ENCODE assay signal across 9 cellular contexts in genomic region chr1:1892079-1892762, GRCh38. TPM values are rescaled to one million over a fixed set of nuclear protein-coding genes. Genes with fewer than 3 reads are reported as not detected.
A peak's percentile ranks its signal among the peaks of the same experiment; 100 is the strongest.
DNase-seq lines count a peak whose midpoint lies in the region; ATAC-seq, FAIRE-seq and TF ChIP-seq lines count a peak whose summit lies in the region.
"Had no signal": no experiment of that assay in that cellular context is flagged by ENCODE, and none has a peak within 500 bp of the region (broad histone marks: within the 10 kb centered on the region; RNA-seq: fewer than 3 reads in every experiment).

No MANE protein-coding gene starts in this region.

- no peaks in the 10 kb centered on the region for H3K27me3 ChIP-seq in testis

- H3K9ac ChIP-seq in kidney (ENCODE audit: low read length in 2 of 2): peak overlapping the region; percentile 51 to 58

- intact Hi-C loops in activated CD4-positive, alpha-beta T cell treated with anti-CD3 and anti-CD28 coated beads for 36 hours (cut with DNase I, micrococcal nuclease): loop anchor here in 1 of 2 experiments (5.0 kb wide), 1 partner anchor 850 kb away; no protein-coding TSS in a partner anchor
- intact Hi-C loops in kidney (cut with DNase I): no loop called here
- intact Hi-C loops in testis (cut with DNase I; ENCODE audit: low total_unique reads): no loop called here

- peak overlapping the region; percentile 62 to 74 for H3K4me3 ChIP-seq in kidney (ENCODE audit: low read length in 2 of 2)
- H3K4me3 ChIP-seq in testis: peak overlapping the region; percentile 86

- H3K4me1 ChIP-seq in kidney (ENCODE audit: control insufficient read depth in 1 of 2, insufficient read depth in 1 of 2, low read depth in 1 of 2, low read length in 2 of 2) (peaks cover 15 to 22% of the 10 kb centered on the region in 2 donors), testis (peaks cover 45% of the 10 kb centered on the region)

- POLR2A ChIA-PET in activated CD4-positive, alpha-beta T cell treated with anti-CD3 and anti-CD28 coated beads for 36 hours (lab: Charles Lee): interaction anchor here (1.2 to 1.8 kb wide), 2 partner anchors 17 to 112 kb away, joined by 3 to 4 read pairs; no protein-coding TSS in a partner anchor
- POLR2A ChIA-PET in activated naive CD8-positive, alpha-beta T cell treated with anti-CD3 and anti-CD28 coated beads, Interleukin-2, amount 10 ng/mL, durations not matched to agents 7 days and 5 days (lab: Charles Lee): interaction anchor here (0.8 to 1.6 kb wide), 7 partner anchors 13 to 115 kb away, joined by 3 to 7 read pairs (median 4); no protein-coding TSS in a partner anchor

- H3K9me3 ChIP-seq in kidney (ENCODE audit: control insufficient read depth in 1 of 2, low read length in 2 of 2): no peaks in the 10 kb centered on the region
- no peaks in the 10 kb centered on the region for H3K9me3 ChIP-seq in testis

- H3K27ac ChIP-seq in kidney (ENCODE audit: low read depth in 2 of 2, low read length in 2 of 2) (peak overlapping the region; percentile 67 to 80), testis (peak overlapping the region; percentile 91 to 96)

- no peaks in the 10 kb centered on the region for H3K9me3 Mint-ChIP-seq in activated CD4-positive, alpha-beta T cell treated with anti-CD3 and anti-CD28 coated beads for 36 hours (ENCODE audit: low read depth)
- no peaks in the 10 kb centered on the region for H3K9me3 Mint-ChIP-seq in activated naive CD8-positive, alpha-beta T cell treated with anti-CD3 and anti-CD28 coated beads, Interleukin-2, amount 10 ng/mL, durations not matched to agents 7 days and 5 days

- H3K27me3 Mint-ChIP-seq in activated CD4-positive, alpha-beta T cell treated with anti-CD3 and anti-CD28 coated beads for 36 hours: no peaks in the 10 kb centered on the region
- H3K27me3 Mint-ChIP-seq in activated naive CD8-positive, alpha-beta T cell treated with anti-CD3 and anti-CD28 coated beads, Interleukin-2, amount 10 ng/mL, durations not matched to agents 7 days and 5 days: no peaks in the 10 kb centered on the region

- CTCF ChIA-PET in activated CD4-positive, alpha-beta T cell treated with anti-CD3 and anti-CD28 coated beads for 36 hours (lab: Charles Lee): interaction anchor here (0.6 to 0.8 kb wide), 2 partner anchors 13 to 16 kb away, joined by 3 to 6 read pairs; no protein-coding TSS in a partner anchor

- TF ChIP-seq CTCF in kidney (IDR thresholded peaks at IDR 0.05; ENCODE audit: borderline replicate concordance, extremely low read depth, insufficient read depth) (no peak), testis (IDR thresholded peaks at IDR 0.05) (no peak)

- peaks cover 45% of the 10 kb centered on the region for H3K4me1 Mint-ChIP-seq in activated CD4-positive, alpha-beta T cell treated with anti-CD3 and anti-CD28 coated beads for 36 hours
- peaks cover 36% of the 10 kb centered on the region for H3K4me1 Mint-ChIP-seq in activated naive CD8-positive, alpha-beta T cell treated with anti-CD3 and anti-CD28 coated beads, Interleukin-2, amount 10 ng/mL, durations not matched to agents 7 days and 5 days

- FAIRE-seq in kidney (lab: Jason Lieb, UNC): no peak

- WGBS in testis, 2 donors: 42 to 68% methylated on average over 21 of the region's 21 CpGs

- H3K27ac Mint-ChIP-seq in activated CD4-positive, alpha-beta T cell treated with anti-CD3 and anti-CD28 coated beads for 36 hours: peak overlapping the region; percentile 84
- H3K27ac Mint-ChIP-seq in activated naive CD8-positive, alpha-beta T cell treated with anti-CD3 and anti-CD28 coated beads, Interleukin-2, amount 10 ng/mL, durations not matched to agents 7 days and 5 days: peak overlapping the region; percentile 93

- H3K36me3 ChIP-seq in kidney (ENCODE audit: control insufficient read depth in 1 of 2, insufficient read depth in 2 of 2, low read length in 2 of 2) (no peaks in the 10 kb centered on the region), testis (ENCODE audit: low read depth, missing control alignments) (no peaks in the 10 kb centered on the region)

- no peak for TF ChIP-seq POLR2A in testis (IDR thresholded peaks at IDR 0.05)

- DNase-seq in activated CD4-positive, alpha-beta T cell treated with anti-CD3 and anti-CD28 coated beads for 36 hours: no peak
- DNase-seq in activated CD4-positive, alpha-beta T cell treated with anti-CD3 and anti-CD28 coated beads, Interleukin-2, amount 50 U/mL, for 1 hour: no peak
- no peak for DNase-seq in activated naive CD8-positive, alpha-beta T cell treated with anti-CD3 and anti-CD28 coated beads, Interleukin-2, amount 10 ng/mL, durations not matched to agents 7 days and 5 days
- peak; percentile 72 for DNase-seq in kidney
- no peak for DNase-seq in testis
- DNase-seq in NCI-H748 treated with DMSO at 0.1 percent for 48 hours (lab: John Stamatoyannopoulos, UW): no peak
- DNase-seq in cerebellar nuclear complex (lab: John Stamatoyannopoulos, UW): no peak

- peak overlapping the region; percentile 88 for H3K4me3 Mint-ChIP-seq in activated CD4-positive, alpha-beta T cell treated with anti-CD3 and anti-CD28 coated beads for 36 hours
- H3K4me3 Mint-ChIP-seq in activated naive CD8-positive, alpha-beta T cell treated with anti-CD3 and anti-CD28 coated beads, Interleukin-2, amount 10 ng/mL, durations not matched to agents 7 days and 5 days: peak overlapping the region; percentile 95

- no peak for ATAC-seq in activated CD4-positive, alpha-beta T cell treated with anti-CD3 and anti-CD28 coated beads for 36 hours
- no peak for ATAC-seq in activated naive CD8-positive, alpha-beta T cell treated with anti-CD3 and anti-CD28 coated beads, Interleukin-2, amount 10 ng/mL, durations not matched to agents 7 days and 5 days (ENCODE audit: low read depth)
- ATAC-seq in HG03442 (IDR thresholded peaks at IDR 0.05; ENCODE audit: unreplicated experiment): no peak

- H3K36me3 Mint-ChIP-seq in activated CD4-positive, alpha-beta T cell treated with anti-CD3 and anti-CD28 coated beads for 36 hours (ENCODE audit: low read depth): peaks cover 22% of the 10 kb centered on the region
- H3K36me3 Mint-ChIP-seq in activated naive CD8-positive, alpha-beta T cell treated with anti-CD3 and anti-CD28 coated beads, Interleukin-2, amount 10 ng/mL, durations not matched to agents 7 days and 5 days: peaks cover 11% of the 10 kb centered on the region

RNA-seq across cellular contexts. Expression of gene GNB1, which starts 1.3 kb away (rescaled TPM):
- 100 to 1,000 TPM; 347 to 669 TPM for total RNA-seq in activated CD4-positive, alpha-beta T cell treated with anti-CD3 and anti-CD28 coated beads for 36 hours
- total RNA-seq in activated naive CD8-positive, alpha-beta T cell treated with anti-CD3 and anti-CD28 coated beads, Interleukin-2, amount 10 ng/mL, durations not matched to agents 7 days and 5 days: 100 to 1,000 TPM; 353 to 372 TPM
- total RNA-seq in kidney (347 TPM), testis (100 to 1,000 TPM; 223 to 240 TPM)
- polyA plus RNA-seq in kidney (ENCODE audit: insufficient read depth, low read depth, low replicate concordance) (144 TPM), testis (ENCODE audit: insufficient read depth, low read depth, low replicate concordance) (256 TPM)

RNA-seq across cellular contexts. Expression of gene CALML6, which starts 22.8 kb away (rescaled TPM):
- total RNA-seq in activated CD4-positive, alpha-beta T cell treated with anti-CD3 and anti-CD28 coated beads for 36 hours: under 1 TPM; 0.21 to 0.81 TPM
- under 1 TPM in 1 of 2 experiments, not detected in 1; 0.82 TPM for total RNA-seq in activated naive CD8-positive, alpha-beta T cell treated with anti-CD3 and anti-CD28 coated beads, Interleukin-2, amount 10 ng/mL, durations not matched to agents 7 days and 5 days
- total RNA-seq in kidney (0.13 TPM), testis (1 to 10 TPM; 1.2 to 2.1 TPM)
- polyA plus RNA-seq in kidney (ENCODE audit: insufficient read depth, low read depth, low replicate concordance) (1.2 TPM), testis (ENCODE audit: insufficient read depth, low read depth, low replicate concordance) (0.96 TPM)
- total RNA-seq: T-helper 1 cell treated with Interleukin-12 subunit alpha and Interleukin-12 subunit beta and Interleukin-4 antibody, amounts not matched to agents 30 ng/mL and 1 ng/mL, for 36 hours had no signal

RNA-seq across cellular contexts. Expression of gene TMEM52, which starts 26.9 kb away (rescaled TPM):
- 1 to 10 TPM in 1 of 2 experiments, under 1 TPM in 1; 0.88 to 1.1 TPM for total RNA-seq in activated CD4-positive, alpha-beta T cell treated with anti-CD3 and anti-CD28 coated beads for 36 hours
- total RNA-seq in activated naive CD8-positive, alpha-beta T cell treated with anti-CD3 and anti-CD28 coated beads, Interleukin-2, amount 10 ng/mL, durations not matched to agents 7 days and 5 days: not detected
- total RNA-seq in kidney: 0.50 TPM
- polyA plus RNA-seq in kidney (ENCODE audit: insufficient read depth, low read depth, low replicate concordance): 5.1 TPM
- 100 to 1,000 TPM in 1 of 2 donors, 10 to 100 TPM in 1; 74.0 to 143 TPM for total RNA-seq in testis
- 40.8 TPM for polyA plus RNA-seq in testis (ENCODE audit: insufficient read depth, low read depth, low replicate concordance)
- total RNA-seq: T-helper 1 cell treated with Interleukin-12 subunit alpha and Interleukin-12 subunit beta and Interleukin-4 antibody, amounts not matched to agents 30 ng/mL and 1 ng/mL, for 36 hours had no signal

Comparison
In these comparisons a context has a peak if more than half of its experiments do, and no peak if none do; other contexts are left out.
1. RNA of gene TMEM52, which starts 26.9 kb away (total RNA-seq): 74.0 to 143 TPM in testis; 0.88 to 1.1 TPM in activated CD4-positive, alpha-beta T cell treated with anti-CD3 and anti-CD28 coated beads for 36 hours, 0.50 TPM in kidney (single experiment) and not detected in activated naive CD8-positive, alpha-beta T cell treated with anti-CD3 and anti-CD28 coated beads, Interleukin-2, amount 10 ng/mL, durations not matched to agents 7 days and 5 days; every median in the first group is over 10 times any median in the second.